ENCODE assay signal across 15 cellular contexts in the genomic region with DNA sequence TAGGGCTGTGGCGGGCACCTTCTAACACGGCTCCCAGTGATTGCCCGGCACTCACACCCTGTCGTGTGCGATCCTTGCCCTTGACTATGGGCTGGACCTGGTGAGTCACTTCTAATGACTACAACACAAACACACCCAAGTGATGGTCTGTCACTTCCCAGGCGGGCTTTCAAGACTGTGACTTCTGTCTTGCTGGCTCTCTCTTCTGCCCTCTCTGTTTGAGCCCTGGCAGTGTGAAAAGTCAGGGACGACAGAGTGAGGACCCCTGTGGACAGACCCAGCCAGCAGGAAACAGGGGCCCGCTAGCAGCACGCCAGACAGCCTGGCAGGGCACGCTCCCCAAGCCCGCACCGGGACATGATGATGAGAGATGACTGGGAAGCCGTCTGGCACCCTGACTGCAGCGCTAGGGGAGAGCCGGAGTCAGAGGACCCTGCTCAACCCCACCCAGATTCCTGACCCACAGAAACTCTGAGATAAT. TPM values are rescaled to one million over a fixed set of nuclear protein-coding genes. Genes with fewer than 3 reads are reported as not detected.
A peak's percentile ranks its signal among the peaks of the same experiment; 100 is the strongest.
DNase-seq lines count a peak whose midpoint lies in the region; ATAC-seq and TF ChIP-seq lines count a peak whose summit lies in the region.
"Had no signal": no experiment of that assay in that cellular context is flagged by ENCODE, and none has a peak within 500 bp of the region (broad histone marks: within the 10 kb centered on the region; RNA-seq: fewer than 3 reads in every experiment).

No MANE protein-coding gene starts in this region.

- H3K4me2 ChIP-seq in PC-3 (ENCODE audit: low read length), result peak overlapping the region; percentile 51

- TF ChIP-seq CTCF in PC-3 (conservative IDR thresholded peaks at IDR 0.05; ENCODE audit: low read depth, low read length) (peak; percentile 43), left ventricle myocardium inferior (IDR thresholded peaks at IDR 0.05; ENCODE audit: borderline replicate concordance) (no peak)

- peaks cover 8% of the 10 kb centered on the region for H3K79me2 ChIP-seq in PC-3 (ENCODE audit: low read length)

- intact Hi-C loops in PC-3 (cut with micrococcal nuclease), result loop anchor here (1.0 kb wide), 1 partner anchor 32 kb away; no protein-coding TSS in a partner anchor
- intact Hi-C loops in left ventricle myocardium inferior (cut with micrococcal nuclease), result no loop called here

- no peaks in the 10 kb centered on the region for H3K9me3 Mint-ChIP-seq in activated naive CD4-positive, alpha-beta T cell treated with anti-CD3 and anti-CD28 coated beads, Interleukin-2, amount 10 ng/mL, durations not matched to agents 7 days and 5 days
- H3K9me3 Mint-ChIP-seq: stimulated activated naive B cell treated with anti-CD40 and anti-IgM and Interleukin-4, amounts not matched to agents 10 μg/mL and 1 μg/mL and 100 μg/mL, for 72 hours had no signal

- H3K4me1 Mint-ChIP-seq in activated naive CD4-positive, alpha-beta T cell treated with anti-CD3 and anti-CD28 coated beads, Interleukin-2, amount 10 ng/mL, durations not matched to agents 7 days and 5 days, result no peaks in the 10 kb centered on the region
- H3K4me1 Mint-ChIP-seq: activated CD8-positive, alpha-beta memory T cell treated with anti-CD3 and anti-CD28 coated beads, Interleukin-2, amount 10 ng/mL, durations not matched to agents 7 days and 5 days had no signal

- no peak overlapping the region for H2AFZ ChIP-seq in PC-3 (ENCODE audit: low read length)

- H3K27ac Mint-ChIP-seq in activated naive CD4-positive, alpha-beta T cell treated with anti-CD3 and anti-CD28 coated beads, Interleukin-2, amount 10 ng/mL, durations not matched to agents 7 days and 5 days, result no peak overlapping the region
- H3K27ac Mint-ChIP-seq: activated CD8-positive, alpha-beta memory T cell treated with anti-CD3 and anti-CD28 coated beads, Interleukin-2, amount 10 ng/mL, durations not matched to agents 7 days and 5 days; stimulated activated naive B cell treated with anti-CD40 and anti-IgM and Interleukin-4, amounts not matched to agents 10 μg/mL and 1 μg/mL and 100 μg/mL, for 72 hours had no signal

- H3K27ac ChIP-seq in PC-3 (ENCODE audit: low read length), result peak overlapping the region; percentile 34
- H3K27ac ChIP-seq in epithelial cell of prostate, result peak overlapping the region; percentile 87
- no peak overlapping the region for H3K27ac ChIP-seq in left ventricle myocardium inferior (replicated peaks)
- H3K27ac ChIP-seq: C4-2B had no signal

- H4K20me1 ChIP-seq in PC-3 (ENCODE audit: low read length), result no peaks in the 10 kb centered on the region

- CTCF ChIA-PET in PC-3 (lab: Charles Lee), result no interaction called here
- CTCF ChIA-PET in activated naive CD4-positive, alpha-beta T cell treated with anti-CD3 and anti-CD28 coated beads, Interleukin-2, amount 10 ng/mL, durations not matched to agents 7 days and 5 days (lab: Charles Lee), result no interaction called here

- peak; percentile 91 for ATAC-seq in PC-3
- ATAC-seq: activated CD8-positive, alpha-beta memory T cell treated with anti-CD3 and anti-CD28 coated beads, Interleukin-2, amount 10 ng/mL, durations not matched to agents 7 days and 5 days; stimulated activated naive B cell treated with anti-CD40 and anti-IgM and Interleukin-4, amounts not matched to agents 10 μg/mL and 1 μg/mL and 100 μg/mL, for 72 hours had no signal

- no peak overlapping the region for H3K9ac ChIP-seq in PC-3 (ENCODE audit: low read length)

- POLR2A ChIA-PET in PC-3 (lab: Charles Lee; ENCODE audit: unreplicated experiment), result no interaction called here

- no peaks in the 10 kb centered on the region for H3K36me3 Mint-ChIP-seq in activated naive CD4-positive, alpha-beta T cell treated with anti-CD3 and anti-CD28 coated beads, Interleukin-2, amount 10 ng/mL, durations not matched to agents 7 days and 5 days
- H3K36me3 Mint-ChIP-seq: activated CD8-positive, alpha-beta memory T cell treated with anti-CD3 and anti-CD28 coated beads, Interleukin-2, amount 10 ng/mL, durations not matched to agents 7 days and 5 days had no signal

- H3K27me3 ChIP-seq in PC-3 (ENCODE audit: low read length), result no peaks in the 10 kb centered on the region
- no peaks in the 10 kb centered on the region for H3K27me3 ChIP-seq in left ventricle myocardium inferior (ENCODE audit: low read depth)

- peaks cover 6% of the 10 kb centered on the region for H3F3A ChIP-seq in PC-3 (ENCODE audit: low read length, unreplicated experiment)

- H3K4me1 ChIP-seq in PC-3 (ENCODE audit: insufficient read depth, low read length), result peaks cover 36% of the 10 kb centered on the region
- H3K4me1 ChIP-seq in left ventricle myocardium inferior, result peaks cover 14% of the 10 kb centered on the region

- no peaks in the 10 kb centered on the region for H3K27me3 Mint-ChIP-seq in activated naive CD4-positive, alpha-beta T cell treated with anti-CD3 and anti-CD28 coated beads, Interleukin-2, amount 10 ng/mL, durations not matched to agents 7 days and 5 days
- H3K27me3 Mint-ChIP-seq: activated CD8-positive, alpha-beta memory T cell treated with anti-CD3 and anti-CD28 coated beads, Interleukin-2, amount 10 ng/mL, durations not matched to agents 7 days and 5 days; stimulated activated naive B cell treated with anti-CD40 and anti-IgM and Interleukin-4, amounts not matched to agents 10 μg/mL and 1 μg/mL and 100 μg/mL, for 72 hours had no signal

- DNase-seq in DMS53 treated with DMSO at 0.1 percent for 48 hours (lab: John Stamatoyannopoulos, UW; ENCODE audit: unreplicated experiment), result peak; percentile 30
- DNase-seq in PC-3, result peak; percentile 80
- no peak for DNase-seq in epithelial cell of prostate (ENCODE audit: low read depth, low spot score)
- peak; percentile 41 for DNase-seq in myocyte (ENCODE audit: low read depth)
- DNase-seq in left ventricle myocardium inferior, result no peak
- no peak for DNase-seq in activated naive CD4-positive, alpha-beta T cell treated with anti-CD3 and anti-CD28 coated beads, Interleukin-2, amount 10 ng/mL, durations not matched to agents 7 days and 5 days
- no peak for DNase-seq in effector CD4-positive, alpha-beta T cell
- no peak for DNase-seq in NCI-H774 (lab: John Stamatoyannopoulos, UW)
- DNase-seq: activated CD8-positive, alpha-beta memory T cell treated with anti-CD3 and anti-CD28 coated beads, Interleukin-2, amount 10 ng/mL, durations not matched to agents 7 days and 5 days; effector memory CD4-positive, alpha-beta T cell; MV-4-11; NCI-H2171 treated with DMSO at 0.1 percent for 48 hours; RPMI8226; stimulated activated naive B cell treated with anti-CD40 and anti-IgM and Interleukin-4, amounts not matched to agents 10 μg/mL and 1 μg/mL and 100 μg/mL, for 72 hours had no signal

- BruUV-seq in PC-3 (replicated peaks; lab: Mats Ljungman, UMichigan), result no TSS peak

- H3K9me2 ChIP-seq in PC-3 (replicated peaks; ENCODE audit: low read length), result no peaks in the 10 kb centered on the region

- H3K4me3 ChIP-seq in PC-3 (ENCODE audit: low read length) (no peak overlapping the region), left ventricle myocardium inferior (no peak overlapping the region)

- H3K4me3 Mint-ChIP-seq in activated naive CD4-positive, alpha-beta T cell treated with anti-CD3 and anti-CD28 coated beads, Interleukin-2, amount 10 ng/mL, durations not matched to agents 7 days and 5 days, result no peak overlapping the region
- H3K4me3 Mint-ChIP-seq: activated CD8-positive, alpha-beta memory T cell treated with anti-CD3 and anti-CD28 coated beads, Interleukin-2, amount 10 ng/mL, durations not matched to agents 7 days and 5 days; stimulated activated naive B cell treated with anti-CD40 and anti-IgM and Interleukin-4, amounts not matched to agents 10 μg/mL and 1 μg/mL and 100 μg/mL, for 72 hours had no signal

- no peaks in the 10 kb centered on the region for H3K9me3 ChIP-seq in PC-3 (ENCODE audit: low read length)
- no peaks in the 10 kb centered on the region for H3K9me3 ChIP-seq in left ventricle myocardium inferior (replicated peaks)

- no peaks in the 10 kb centered on the region for H3K36me3 ChIP-seq in PC-3 (ENCODE audit: low read depth, low read length)
- no peaks in the 10 kb centered on the region for H3K36me3 ChIP-seq in left ventricle myocardium inferior

RNA-seq across cellular contexts. Expression of a gene that starts 43.0 kb away (rescaled TPM):
- total RNA-seq in PC-3 (2014; rRNA removed) (11.1 and 12.7 TPM in 2 replicates), myocyte (16.0 and 21.2 TPM in 2 replicates), left ventricle myocardium inferior (16.4 TPM)
- 7.1 TPM for polyA plus RNA-seq in myocyte (2012)

Comparison
In these comparisons a context has a peak if more than half of its experiments do, and no peak if none do; other contexts are left out.
1. DNase-seq: peak in DMS53 treated with DMSO at 0.1 percent for 48 hours (single experiment), PC-3 (single experiment) and myocyte (single experiment); none in epithelial cell of prostate (single experiment), left ventricle myocardium inferior (single experiment), activated naive CD4-positive, alpha-beta T cell treated with anti-CD3 and anti-CD28 coated beads, Interleukin-2, amount 10 ng/mL, durations not matched to agents 7 days and 5 days (single experiment), effector CD4-positive, alpha-beta T cell (single experiment) and NCI-H774 (single experiment).